In genomic region chr7:2508327-2509231, GRCh38 we compare ENCODE assay signal across 1 cellular context.
TF ChIP-seq lines count a peak whose summit lies in the region.

No MANE protein-coding gene starts in this region.

TF ChIP-seq in GM12878, 131 proteins besides CTCF, POLR2A, EP300 and RAD21:
- peak; percentile 37 for TF ChIP-seq RUNX3 (IDR thresholded peaks at IDR 0.05; ENCODE audit: low read length)
- no peak for TF ChIP-seq JUND (IDR thresholded peaks at IDR 0.05; ENCODE audit: low read depth, low read length)
- TF ChIP-seq IKZF2 (IDR thresholded peaks at IDR 0.05), result 0 out of 4 replicates have a peak, but pooled peaks of 1 of the 2 experiments have one; percentile 10
- TF ChIP-seq TBL1XR1 (IDR thresholded peaks at IDR 0.05; ENCODE audit: low read depth, low read length), result no peak
- peak; percentile 12 to 62; a peak in 1 of 4 replicates for TF ChIP-seq BHLHE40 (IDR thresholded peaks at IDR 0.05; ENCODE audit: borderline replicate concordance in 1 of 2, low read depth in 2 of 2, low read length in 1 of 2)
- no peak for TF ChIP-seq CUX1 (IDR thresholded peaks at IDR 0.05; ENCODE audit: insufficient replicate concordance, low read depth, low read length)
- no peak for TF ChIP-seq EZH2 (IDR thresholded peaks at IDR 0.05; ENCODE audit: borderline replicate concordance, control insufficient read depth, low read depth, low read length)
- TF ChIP-seq NR2F1 (conservative IDR thresholded peaks at IDR 0.05), result no peak
- TF ChIP-seq SMARCA5 (IDR thresholded peaks at IDR 0.05), result peak; percentile 59; the same call in 1 of the 2 replicates
- TF ChIP-seq TCF3 (IDR thresholded peaks at IDR 0.05; ENCODE audit: borderline replicate concordance, insufficient read depth, low read depth, low read length), result no peak
- TF ChIP-seq IKZF1 (conservative IDR thresholded peaks at IDR 0.05), result 0 out of 2 replicates have a peak, but pooled peaks have one; percentile 19
- no peak for TF ChIP-seq WRNIP1 (IDR thresholded peaks at IDR 0.05; ENCODE audit: borderline replicate concordance, low read depth, low read length)
- no peak for TF ChIP-seq BACH1 (IDR thresholded peaks at IDR 0.05; ENCODE audit: borderline replicate concordance)
- no peak for TF ChIP-seq GABPA (IDR thresholded peaks at IDR 0.05; ENCODE audit: low read depth)
